17 cellular contexts compared by ENCODE assay signal in the genomic region with DNA sequence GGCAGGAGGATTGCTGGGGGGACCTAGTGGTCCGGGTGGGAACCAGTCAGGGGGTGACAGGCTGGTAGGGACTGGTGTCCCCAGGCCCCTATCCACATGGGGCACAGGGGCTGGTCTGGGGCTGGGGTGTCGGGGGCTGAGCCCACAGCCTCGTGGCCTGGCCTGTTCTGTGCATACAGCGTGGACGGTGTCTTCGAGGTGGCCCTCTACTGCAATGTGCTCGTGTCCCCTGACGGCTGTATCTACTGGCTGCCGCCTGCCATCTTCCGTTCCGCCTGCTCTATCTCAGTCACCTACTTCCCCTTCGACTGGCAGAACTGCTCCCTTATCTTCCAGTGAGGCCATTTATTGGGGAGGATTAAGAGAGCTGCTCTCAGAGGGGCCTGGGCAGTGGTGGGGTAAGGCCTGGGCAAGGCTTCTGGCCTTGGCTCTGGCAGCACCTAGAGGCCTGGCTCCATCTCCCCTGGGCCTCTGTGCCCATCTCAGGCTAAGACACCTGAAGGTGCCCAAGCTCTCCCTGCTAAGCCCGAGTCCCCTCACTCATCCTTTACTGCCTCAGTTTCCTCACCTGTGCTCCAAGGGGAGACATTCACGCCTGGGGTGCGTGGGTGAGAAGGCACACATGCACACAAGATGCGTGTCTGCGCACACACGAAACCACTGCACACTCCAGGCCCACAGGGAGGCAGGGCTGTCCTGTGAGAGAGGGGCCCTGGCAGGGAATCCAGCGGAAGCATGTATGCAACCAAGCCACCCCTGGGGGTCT. TPM values are rescaled to one million over a fixed set of nuclear protein-coding genes. Genes with fewer than 3 reads are reported as not detected.
DNase-seq lines count a peak whose midpoint lies in the region; ATAC-seq, FAIRE-seq and TF ChIP-seq lines count a peak whose summit lies in the region.
"Had no signal": no experiment of that assay in that cellular context is flagged by ENCODE, and none has a peak within 500 bp of the region (broad histone marks: within the 10 kb centered on the region; RNA-seq: fewer than 3 reads in every experiment).

No MANE protein-coding gene starts in this region.

- TF ChIP-seq RAD21 in SK-N-SH (IDR thresholded peaks at IDR 0.05; ENCODE audit: low read length): no peak

- no peak overlapping the region for H2AFZ ChIP-seq in SK-N-SH (ENCODE audit: low read depth)

- H3K4me3 ChIP-seq in SK-N-SH (ENCODE audit: low read depth in 2 of 2, low read length in 1 of 2) (no peak overlapping the region), kidney (ENCODE audit: low read length in 2 of 2) (no peak overlapping the region)
- H3K4me3 ChIP-seq: skin epidermis had no signal

- WGBS in SK-N-SH (ENCODE audit: low lambda C conversion rate): 87% methylated on average over 13 of the region's 19 CpGs

- H3K36me3 Mint-ChIP-seq in stimulated activated effector memory CD8-positive, alpha-beta T cell treated with anti-CD3 and anti-CD28 coated beads, Interleukin-12 subunit alpha, Interleukin-12 subunit beta, amount 100 ng/mL, for 72 hours: peaks cover 11% of the 10 kb centered on the region

- no peak overlapping the region for H3K27ac ChIP-seq in SK-N-SH (ENCODE audit: low read depth in 2 of 2, low read length in 1 of 2)
- H3K27ac ChIP-seq in kidney (ENCODE audit: low read depth in 2 of 2, low read length in 2 of 2): no peak overlapping the region
- H3K27ac ChIP-seq: 22Rv1, skin epidermis had no signal

- no peaks in the 10 kb centered on the region for H3K9me2 ChIP-seq in SK-N-SH

- no peaks in the 10 kb centered on the region for H3K27me3 ChIP-seq in SK-N-SH (ENCODE audit: insufficient read depth)

- no peak for ATAC-seq in stimulated activated effector memory CD8-positive, alpha-beta T cell treated with anti-CD3 and anti-CD28 coated beads, Interleukin-12 subunit alpha, Interleukin-12 subunit beta, amount 100 ng/mL, for 72 hours
- no peak for ATAC-seq in HG03378 (IDR thresholded peaks at IDR 0.05; ENCODE audit: unreplicated experiment)
- ATAC-seq in HG03342 (IDR thresholded peaks at IDR 0.05; ENCODE audit: unreplicated experiment): no peak

- no peak overlapping the region for H3K4me2 ChIP-seq in SK-N-SH

- H3K4me1 ChIP-seq in SK-N-SH (ENCODE audit: control insufficient read depth in 1 of 2, insufficient read depth in 2 of 2, low read depth in 1 of 2, low read length in 1 of 2): no peaks in the 10 kb centered on the region; a peak in 1 of 4 replicates
- no peaks in the 10 kb centered on the region for H3K4me1 ChIP-seq in kidney (ENCODE audit: control insufficient read depth in 1 of 2, insufficient read depth in 1 of 2, low read depth in 1 of 2, low read length in 2 of 2)

- peak overlapping the region; percentile 58 for H3K27ac Mint-ChIP-seq in stimulated activated effector memory CD8-positive, alpha-beta T cell treated with anti-CD3 and anti-CD28 coated beads, Interleukin-12 subunit alpha, Interleukin-12 subunit beta, amount 100 ng/mL, for 72 hours
- H3K27ac Mint-ChIP-seq: activated naive CD8-positive, alpha-beta T cell treated with anti-CD3 and anti-CD28 coated beads, Interleukin-2, amount 10 ng/mL, durations not matched to agents 7 days and 5 days had no signal

- no peaks in the 10 kb centered on the region for H3K9me3 Mint-ChIP-seq in stimulated activated effector memory CD8-positive, alpha-beta T cell treated with anti-CD3 and anti-CD28 coated beads, Interleukin-12 subunit alpha, Interleukin-12 subunit beta, amount 100 ng/mL, for 72 hours

- FAIRE-seq in kidney (lab: Jason Lieb, UNC): no peak

- no peak overlapping the region for H3K9ac ChIP-seq in SK-N-SH
- H3K9ac ChIP-seq in kidney (ENCODE audit: low read length in 2 of 2): no peak overlapping the region

- H3K4me3 Mint-ChIP-seq in stimulated activated effector memory CD8-positive, alpha-beta T cell treated with anti-CD3 and anti-CD28 coated beads, Interleukin-12 subunit alpha, Interleukin-12 subunit beta, amount 100 ng/mL, for 72 hours: no peak overlapping the region
- H3K4me3 Mint-ChIP-seq: activated naive CD8-positive, alpha-beta T cell treated with anti-CD3 and anti-CD28 coated beads, Interleukin-2, amount 10 ng/mL, durations not matched to agents 7 days and 5 days; CD4-positive, alpha-beta memory T cell had no signal

- CTCF ChIA-PET in SK-N-SH (lab: Yijun Ruan, JAX): interaction anchor here (1.6 kb wide), 1 partner anchor 19 kb away, joined by 4 read pairs; no protein-coding TSS in a partner anchor

- DNase-seq in activated CD4-positive, CD25-positive, alpha-beta regulatory T cell treated with anti-CD3 and anti-CD28 coated beads, Interleukin-2, amount 50 U/mL, for 72 hours: peak; percentile 30
- no peak for DNase-seq in activated CD4-positive, CD25-positive, alpha-beta regulatory T cell (lab: John Stamatoyannopoulos, UW)
- DNase-seq in SK-N-SH (peak; percentile 42), kidney (peak; percentile 74), HT-29 (ENCODE audit: low spot score) (no peak)
- no peak for DNase-seq in stimulated activated effector memory CD8-positive, alpha-beta T cell treated with anti-CD3 and anti-CD28 coated beads, Interleukin-12 subunit alpha, Interleukin-12 subunit beta, amount 100 ng/mL, for 72 hours (ENCODE audit: low spot score in 2 of 2)
- DNase-seq: activated naive CD8-positive, alpha-beta T cell treated with anti-CD3 and anti-CD28 coated beads, Interleukin-2, amount 10 ng/mL, durations not matched to agents 7 days and 5 days; CD4-positive, alpha-beta memory T cell; mammary epithelial cell; NCI-H146; NCI-H510A; occipital lobe had no signal

- no peaks in the 10 kb centered on the region for H4K20me1 ChIP-seq in SK-N-SH (ENCODE audit: insufficient read depth)

- H3K9me3 ChIP-seq in SK-N-SH (no peaks in the 10 kb centered on the region), kidney (ENCODE audit: control insufficient read depth in 1 of 2, low read length in 2 of 2) (peaks cover 0 to 2% of the 10 kb centered on the region in 2 donors)

- TF ChIP-seq CTCF in SK-N-SH (IDR thresholded peaks at IDR 0.05) (no peak), kidney (IDR thresholded peaks at IDR 0.05; ENCODE audit: borderline replicate concordance, extremely low read depth, insufficient read depth) (no peak)

- H3K4me1 Mint-ChIP-seq in stimulated activated effector memory CD8-positive, alpha-beta T cell treated with anti-CD3 and anti-CD28 coated beads, Interleukin-12 subunit alpha, Interleukin-12 subunit beta, amount 100 ng/mL, for 72 hours: peaks cover 34% of the 10 kb centered on the region

- H3F3A ChIP-seq in SK-N-SH (replicated peaks; ENCODE audit: insufficient read depth): no peaks in the 10 kb centered on the region

- no peaks in the 10 kb centered on the region for H3K36me3 ChIP-seq in SK-N-SH (replicated peaks in 1 of 2; ENCODE audit: control insufficient read depth in 1 of 2, insufficient read depth in 2 of 2, low read length in 1 of 2)
- H3K36me3 ChIP-seq in kidney (ENCODE audit: control insufficient read depth in 1 of 2, insufficient read depth in 2 of 2, low read length in 2 of 2): no peaks in the 10 kb centered on the region

- POLR2A ChIA-PET in SK-N-SH (lab: Yijun Ruan, JAX): interaction anchor here (0.8 kb wide), 1 partner anchor 9 kb away, joined by 3 read pairs; a partner anchor contains a TSS

- no peak for TF ChIP-seq EP300 in SK-N-SH (IDR thresholded peaks at IDR 0.05; ENCODE audit: borderline replicate concordance in 1 of 2, low read depth in 1 of 2, low read length in 1 of 2)

- peaks cover 5% of the 10 kb centered on the region for H3K79me2 ChIP-seq in SK-N-SH (ENCODE audit: insufficient read depth)

- intact Hi-C loops in kidney (cut with DNase I): no loop called here

TF ChIP-seq in SK-N-SH, 30 proteins besides CTCF, POLR2A, EP300 and RAD21 (continues in another document):
- TF ChIP-seq POLR2AphosphoS5 (IDR thresholded peaks at IDR 0.05; ENCODE audit: low read depth, low read length): no peak
- no peak for TF ChIP-seq FOXJ3 (CRISPR knock-in tag; IDR thresholded peaks at IDR 0.05)
- TF ChIP-seq RCOR1 (IDR thresholded peaks at IDR 0.05; ENCODE audit: low read length): no peak

RNA-seq across cellular contexts. Expression of a gene that starts 1.9 kb away (rescaled TPM):
- not detected in 2 replicates for polyA plus RNA-seq in SK-N-SH (2012; rRNA removed)
- polyA plus RNA-seq in SK-N-SH (2012; cell fraction: cytosol; rRNA removed): not detected in 2 replicates
- not detected in 2 replicates for polyA plus RNA-seq in SK-N-SH (2012; cell fraction: nucleus; rRNA removed)
- not detected for total RNA-seq in kidney
- not detected for polyA plus RNA-seq in kidney (ENCODE audit: insufficient read depth, low read depth, low replicate concordance)
- not detected in 2 replicates for total RNA-seq in HT-29 (2014; rRNA removed; shearing (Covaris generic))
- total RNA-seq: activated naive CD8-positive, alpha-beta T cell treated with anti-CD3 and anti-CD28 coated beads, Interleukin-2, amount 10 ng/mL, durations not matched to agents 7 days and 5 days; CD4-positive, alpha-beta memory T cell; G401; mammary epithelial cell had no signal
- polyA plus RNA-seq: CD4-positive, alpha-beta memory T cell; mammary epithelial cell had no signal

RNA-seq across cellular contexts. Expression of a gene that starts 9.0 kb away (rescaled TPM):
- polyA plus RNA-seq in SK-N-SH (2012; rRNA removed) (4.6 and 7.0 TPM in 2 replicates), kidney (ENCODE audit: insufficient read depth, low read depth, low replicate concordance) (4.8 TPM)
- polyA plus RNA-seq in SK-N-SH (2012; cell fraction: cytosol; rRNA removed): 5.5 and 6.1 TPM in 2 replicates
- 9.0 and 11.7 TPM in 2 replicates for polyA plus RNA-seq in SK-N-SH (2012; cell fraction: nucleus; rRNA removed)
- total RNA-seq in kidney: 7.0 TPM
- total RNA-seq in HT-29 (2014; rRNA removed; shearing (Covaris generic)): 6.0 and 7.0 TPM in 2 replicates

RNA-seq across cellular contexts. Expression of a gene that starts 9.1 kb away (rescaled TPM):
- polyA plus RNA-seq in SK-N-SH (2012; rRNA removed) (27.6 and 29.1 TPM in 2 replicates), kidney (ENCODE audit: insufficient read depth, low read depth, low replicate concordance) (78.3 TPM)
- 51.9 and 54.2 TPM in 2 replicates for polyA plus RNA-seq in SK-N-SH (2012; cell fraction: cytosol; rRNA removed)
- 37.0 and 55.6 TPM in 2 replicates for polyA plus RNA-seq in SK-N-SH (2012; cell fraction: nucleus; rRNA removed)
- 79.2 TPM for total RNA-seq in kidney
- 77.5 and 87.8 TPM in 2 replicates for total RNA-seq in HT-29 (2014; rRNA removed; shearing (Covaris generic))

RNA-seq across cellular contexts. Expression of a gene that starts 15.4 kb away (rescaled TPM):
- 0.12 TPM in 1 of 2 replicates, not detected in the other for polyA plus RNA-seq in SK-N-SH (2012; rRNA removed)
- polyA plus RNA-seq in SK-N-SH (2012; cell fraction: cytosol; rRNA removed): not detected in 2 replicates
- polyA plus RNA-seq in SK-N-SH (2012; cell fraction: nucleus; rRNA removed): 0.06 TPM in 1 of 2 replicates, not detected in the other
- not detected for total RNA-seq in kidney
- polyA plus RNA-seq in kidney (ENCODE audit: insufficient read depth, low read depth, low replicate concordance): not detected
- total RNA-seq in HT-29 (2014; rRNA removed; shearing (Covaris generic)): not detected in 2 replicates
- total RNA-seq: activated naive CD8-positive, alpha-beta T cell treated with anti-CD3 and anti-CD28 coated beads, Interleukin-2, amount 10 ng/mL, durations not matched to agents 7 days and 5 days; CD4-positive, alpha-beta memory T cell; G401; mammary epithelial cell; occipital lobe had no signal
- polyA plus RNA-seq: CD4-positive, alpha-beta memory T cell; mammary epithelial cell had no signal

RNA-seq across cellular contexts. Expression of a gene that starts 21.2 kb away (rescaled TPM):
- polyA plus RNA-seq in SK-N-SH (2012; rRNA removed): not detected in 2 replicates
- not detected in 2 replicates for polyA plus RNA-seq in SK-N-SH (2012; cell fraction: cytosol; rRNA removed)
- polyA plus RNA-seq in SK-N-SH (2012; cell fraction: nucleus; rRNA removed): not detected in 2 replicates
- total RNA-seq in kidney: not detected
- not detected for polyA plus RNA-seq in kidney (ENCODE audit: insufficient read depth, low read depth, low replicate concordance)
- total RNA-seq in HT-29 (2014; rRNA removed; shearing (Covaris generic)): not detected in 2 replicates
- total RNA-seq: activated naive CD8-positive, alpha-beta T cell treated with anti-CD3 and anti-CD28 coated beads, Interleukin-2, amount 10 ng/mL, durations not matched to agents 7 days and 5 days; CD4-positive, alpha-beta memory T cell; G401; mammary epithelial cell; occipital lobe had no signal
- polyA plus RNA-seq: CD4-positive, alpha-beta memory T cell; mammary epithelial cell had no signal

Comparison
In these comparisons a context has a peak if more than half of its experiments do, and no peak if none do; other contexts are left out.
1. DNase-seq: peak in activated CD4-positive, CD25-positive, alpha-beta regulatory T cell treated with anti-CD3 and anti-CD28 coated beads, Interleukin-2, amount 50 U/mL, for 72 hours (single experiment), SK-N-SH (single experiment) and kidney (single experiment); none in activated CD4-positive, CD25-positive, alpha-beta regulatory T cell (0 of 4), stimulated activated effector memory CD8-positive, alpha-beta T cell treated with anti-CD3 and anti-CD28 coated beads, Interleukin-12 subunit alpha, Interleukin-12 subunit beta, amount 100 ng/mL, for 72 hours (0 of 2) and HT-29 (single experiment).